ENCODE assay signal across 8 cellular contexts in genomic region chr19:34359140-34359953, GRCh38. TPM values are rescaled to one million over a fixed set of nuclear protein-coding genes. Genes with fewer than 3 reads are reported as not detected.
DNase-seq lines count a peak whose midpoint lies in the region; ATAC-seq, FAIRE-seq and TF ChIP-seq lines count a peak whose summit lies in the region.

No MANE protein-coding gene starts in this region.

- peaks cover 7% of the 10 kb centered on the region for H3K27me3 Mint-ChIP-seq in nephron progenitor cell (ENCODE audit: low read depth, poor library complexity)
- H3K27me3 Mint-ChIP-seq in stimulated activated naive CD8-positive, alpha-beta T cell treated with anti-CD3 and anti-CD28 coated beads, Interleukin-15, amount 100 ng/mL, for 72 hours: no peaks in the 10 kb centered on the region

- peak; percentile 93 for DNase-seq in G401 (ENCODE audit: low spot score)
- DNase-seq in H54 (ENCODE audit: insufficient read length, low spot score): peak; percentile 100
- peak; percentile 96 for DNase-seq in LNCaP clone FGC (ENCODE audit: low read depth)
- DNase-seq in RPMI8226: peak; percentile 95
- peak; percentile 95 for DNase-seq in activated T-helper 9 cell treated with anti-CD3 and anti-CD28 coated beads, Interleukin-2, amount 50 U/mL, for 16 hours (ENCODE audit: low read depth)
- peak; percentile 95 for DNase-seq in fibroblast of the conjunctiva (ENCODE audit: low read depth)
- peak; percentile 94 for DNase-seq in nephron progenitor cell
- DNase-seq in stimulated activated naive CD8-positive, alpha-beta T cell treated with anti-CD3 and anti-CD28 coated beads, Interleukin-15, amount 100 ng/mL, for 72 hours: peak; percentile 99

- H3K4me3 Mint-ChIP-seq in nephron progenitor cell: peak overlapping the region; percentile 80
- peak overlapping the region; percentile 91 to 92 for H3K4me3 Mint-ChIP-seq in stimulated activated naive CD8-positive, alpha-beta T cell treated with anti-CD3 and anti-CD28 coated beads, Interleukin-15, amount 100 ng/mL, for 72 hours

- ATAC-seq in stimulated activated naive CD8-positive, alpha-beta T cell treated with anti-CD3 and anti-CD28 coated beads, Interleukin-15, amount 100 ng/mL, for 72 hours: peak; percentile 97

- H3K27ac Mint-ChIP-seq in nephron progenitor cell: peak overlapping the region; percentile 97
- H3K27ac Mint-ChIP-seq in stimulated activated naive CD8-positive, alpha-beta T cell treated with anti-CD3 and anti-CD28 coated beads, Interleukin-15, amount 100 ng/mL, for 72 hours: peak overlapping the region; percentile 94 to 96

- peaks cover 48% of the 10 kb centered on the region for H3K4me1 Mint-ChIP-seq in nephron progenitor cell
- peaks cover 70% of the 10 kb centered on the region for H3K4me1 Mint-ChIP-seq in stimulated activated naive CD8-positive, alpha-beta T cell treated with anti-CD3 and anti-CD28 coated beads, Interleukin-15, amount 100 ng/mL, for 72 hours

- peaks cover 16% of the 10 kb centered on the region for H3K36me3 Mint-ChIP-seq in nephron progenitor cell (ENCODE audit: low read depth)

- H3K4me3 ChIP-seq in LNCaP clone FGC (ENCODE audit: low read depth, low read length): peak overlapping the region; percentile 50

- TF ChIP-seq CTCF in LNCaP clone FGC (IDR thresholded peaks at IDR 0.05; ENCODE audit: control insufficient read depth, extremely low read depth, insufficient read depth) (peak; percentile 67), nephron progenitor cell (IDR thresholded peaks at IDR 0.05) (peak; percentile 28)

- TF ChIP-seq POLR2A in H54 (IDR thresholded peaks at IDR 0.05; ENCODE audit: low read depth, low read length): peak; percentile 79

- in situ Hi-C loops in G401 (cut with HindIII; ENCODE audit: low sequenced_read_pairs): no loop called here

- peak; percentile 36 for FAIRE-seq in H54 (lab: Jason Lieb, UNC)

- no peaks in the 10 kb centered on the region for H3K9me3 Mint-ChIP-seq in nephron progenitor cell
- H3K9me3 Mint-ChIP-seq in stimulated activated naive CD8-positive, alpha-beta T cell treated with anti-CD3 and anti-CD28 coated beads, Interleukin-15, amount 100 ng/mL, for 72 hours: no peaks in the 10 kb centered on the region

RNA-seq across cellular contexts. Expression of gene GPI, which starts 5.6 kb away (rescaled TPM):
- total RNA-seq in G401 (2014; rRNA removed; shearing (Covaris generic)): 216 TPM in 2 replicates

RNA-seq across cellular contexts. Expression of gene PDCD2L, which starts 44.9 kb away (rescaled TPM):
- 33.5 and 40.5 TPM in 2 replicates for total RNA-seq in G401 (2014; rRNA removed; shearing (Covaris generic))

Comparison
In these comparisons a context has a peak if more than half of its experiments do, and no peak if none do; other contexts are left out.
1. Peak in every context shown above with its lines: DNase-seq, ATAC-seq and H3K4me3 ChIP-seq.